Comparison of ENCODE assay signal across 31 cellular contexts in genomic region chr3:150811984-150812383, GRCh38.
"Had no signal": no experiment of that assay in that cellular context is flagged by ENCODE, and none has a peak within 500 bp of the region (broad histone marks: within the 10 kb centered on the region; RNA-seq: fewer than 3 reads in every experiment).

No MANE protein-coding gene starts in this region.

- H3K27ac ChIP-seq: adrenal gland, body of pancreas, esophagus squamous epithelium, gastroesophageal sphincter, heart right ventricle, VCaP had no signal

- H3K27me3 ChIP-seq: adrenal gland, body of pancreas had no signal

- H3K36me3 Mint-ChIP-seq: activated CD4-positive, alpha-beta memory T cell treated with anti-CD3 and anti-CD28 coated beads for 36 hours; activated CD8-positive, alpha-beta memory T cell treated with anti-CD3 and anti-CD28 coated beads, Interleukin-2, amount 10 ng/mL, durations not matched to agents 7 days and 5 days; activated naive CD4-positive, alpha-beta T cell treated with anti-CD3 and anti-CD28 coated beads, Interleukin-2, amount 50 U/mL, for 24 hours; activated naive CD8-positive, alpha-beta T cell treated with anti-CD3 and anti-CD28 coated beads for 36 hours had no signal

- H3K4me1 Mint-ChIP-seq: activated CD8-positive, alpha-beta memory T cell treated with anti-CD3 and anti-CD28 coated beads, Interleukin-2, amount 10 ng/mL, durations not matched to agents 7 days and 5 days; activated naive CD4-positive, alpha-beta T cell treated with anti-CD3 and anti-CD28 coated beads, Interleukin-2, amount 50 U/mL, for 24 hours; activated naive CD8-positive, alpha-beta T cell treated with anti-CD3 and anti-CD28 coated beads for 36 hours; activated naive CD8-positive, alpha-beta T cell treated with anti-CD3 and anti-CD28 coated beads, Interleukin-2, amount 50 U/mL, for 24 hours had no signal

- H3K4me3 ChIP-seq: adrenal gland, body of pancreas, esophagus squamous epithelium, gastroesophageal sphincter, heart right ventricle had no signal

- H3K27ac Mint-ChIP-seq: activated CD4-positive, alpha-beta memory T cell treated with anti-CD3 and anti-CD28 coated beads for 36 hours; activated CD8-positive, alpha-beta memory T cell treated with anti-CD3 and anti-CD28 coated beads, Interleukin-2, amount 10 ng/mL, durations not matched to agents 7 days and 5 days; activated CD8-positive, alpha-beta T cell treated with anti-CD3 and anti-CD28 coated beads, Interleukin-2, amount 10 ng/mL, durations not matched to agents 7 days and 5 days; activated naive CD4-positive, alpha-beta T cell treated with anti-CD3 and anti-CD28 coated beads for 36 hours; activated naive CD4-positive, alpha-beta T cell treated with anti-CD3 and anti-CD28 coated beads, Interleukin-2, amount 50 U/mL, for 24 hours; activated naive CD8-positive, alpha-beta T cell treated with anti-CD3 and anti-CD28 coated beads for 36 hours; activated naive CD8-positive, alpha-beta T cell treated with anti-CD3 and anti-CD28 coated beads, Interleukin-2, amount 50 U/mL, for 24 hours; activated T-helper 1 cell treated with anti-CD3 and anti-CD28 coated beads, Interleukin-12 subunit alpha, Interleukin-12 subunit beta, Interleukin-2, Interleukin-4 antibody, amounts not matched to agents 30 ng/mL and 10 ng/mL and 1 ng/mL, durations not matched to agents 14 hours and 24 hours and 36 hours; activated T-helper 2 cell treated with anti-CD3 and anti-CD28 coated beads, Interferon-gamma antibody, Interleukin-2, Interleukin-4, amounts not matched to agents 10 μg/mL and 5 μg/mL and 100 μg/mL, durations not matched to agents 14 hours and 24 hours and 36 hours; effector memory CD8-positive, alpha-beta T cell; WTC11 had no signal

- H3K9me3 ChIP-seq: adrenal gland, body of pancreas, esophagus squamous epithelium, gastroesophageal sphincter had no signal

- H3K4me3 Mint-ChIP-seq: activated CD4-positive, alpha-beta memory T cell treated with anti-CD3 and anti-CD28 coated beads for 36 hours; activated CD8-positive, alpha-beta memory T cell treated with anti-CD3 and anti-CD28 coated beads, Interleukin-2, amount 10 ng/mL, durations not matched to agents 7 days and 5 days; activated CD8-positive, alpha-beta T cell treated with anti-CD3 and anti-CD28 coated beads, Interleukin-2, amount 10 ng/mL, durations not matched to agents 7 days and 5 days; activated naive CD4-positive, alpha-beta T cell treated with anti-CD3 and anti-CD28 coated beads for 36 hours; activated naive CD4-positive, alpha-beta T cell treated with anti-CD3 and anti-CD28 coated beads, Interleukin-2, amount 50 U/mL, for 24 hours; activated naive CD8-positive, alpha-beta T cell treated with anti-CD3 and anti-CD28 coated beads for 36 hours; activated naive CD8-positive, alpha-beta T cell treated with anti-CD3 and anti-CD28 coated beads, Interleukin-2, amount 50 U/mL, for 24 hours; activated T-helper 1 cell treated with anti-CD3 and anti-CD28 coated beads, Interleukin-12 subunit alpha, Interleukin-12 subunit beta, Interleukin-2, Interleukin-4 antibody, amounts not matched to agents 30 ng/mL and 10 ng/mL and 1 ng/mL, durations not matched to agents 14 hours and 24 hours and 36 hours; effector memory CD8-positive, alpha-beta T cell; WTC11 had no signal

- H3K9me3 Mint-ChIP-seq: activated CD4-positive, alpha-beta memory T cell treated with anti-CD3 and anti-CD28 coated beads for 36 hours; activated naive CD4-positive, alpha-beta T cell treated with anti-CD3 and anti-CD28 coated beads for 36 hours; activated naive CD4-positive, alpha-beta T cell treated with anti-CD3 and anti-CD28 coated beads, Interleukin-2, amount 50 U/mL, for 24 hours; activated naive CD8-positive, alpha-beta T cell treated with anti-CD3 and anti-CD28 coated beads for 36 hours; activated naive CD8-positive, alpha-beta T cell treated with anti-CD3 and anti-CD28 coated beads, Interleukin-2, amount 50 U/mL, for 24 hours; activated T-helper 1 cell treated with anti-CD3 and anti-CD28 coated beads, Interleukin-12 subunit alpha, Interleukin-12 subunit beta, Interleukin-2, Interleukin-4 antibody, amounts not matched to agents 30 ng/mL and 10 ng/mL and 1 ng/mL, durations not matched to agents 14 hours and 24 hours and 36 hours; activated T-helper 2 cell treated with anti-CD3 and anti-CD28 coated beads, Interferon-gamma antibody, Interleukin-2, Interleukin-4, amounts not matched to agents 10 μg/mL and 5 μg/mL and 100 μg/mL, durations not matched to agents 14 hours and 24 hours and 36 hours; effector memory CD8-positive, alpha-beta T cell had no signal

- DNase-seq: activated CD4-positive, alpha-beta memory T cell treated with anti-CD3 and anti-CD28 coated beads for 36 hours; activated CD4-positive, alpha-beta T cell treated with anti-CD3 and anti-CD28 coated beads for 1 hour; activated CD4-positive, alpha-beta T cell treated with anti-CD3 and anti-CD28 coated beads for 4 hours; activated CD8-positive, alpha-beta memory T cell treated with anti-CD3 and anti-CD28 coated beads, Interleukin-2, amount 10 ng/mL, durations not matched to agents 7 days and 5 days; activated CD8-positive, alpha-beta memory T cell treated with anti-CD3 and anti-CD28 coated beads, Interleukin-2, amount 50 U/mL, for 4 hours; activated CD8-positive, alpha-beta T cell treated with anti-CD3 and anti-CD28 coated beads, Interleukin-2, amount 10 ng/mL, durations not matched to agents 7 days and 5 days; activated effector memory CD4-positive, alpha-beta T cell treated with anti-CD3 and anti-CD28 coated beads, Interleukin-2, amount 50 U/mL, for 16 hours; activated naive CD4-positive, alpha-beta T cell treated with anti-CD3 and anti-CD28 coated beads for 36 hours; activated naive CD8-positive, alpha-beta T cell treated with anti-CD3 and anti-CD28 coated beads for 36 hours; activated naive CD8-positive, alpha-beta T cell treated with anti-CD3 and anti-CD28 coated beads, Interleukin-2, amount 50 U/mL, for 24 hours; activated T-cell treated with anti-CD3 and anti-CD28 coated beads, Interleukin-2, amount 50 U/mL, for 1 hour; activated T-cell treated with anti-CD3 and anti-CD28 coated beads, Interleukin-2, amount 50 U/mL, for 48 hours; adrenal gland; amygdala; aorta; body of pancreas; caudate nucleus; cortex of kidney; dermis blood vessel endothelial cell; effector CD4-positive, alpha-beta T cell; effector memory CD8-positive, alpha-beta T cell; esophagus squamous epithelium; foreskin melanocyte; heart right ventricle; T-helper 2 cell had no signal

- H3K36me3 ChIP-seq: adrenal gland, esophagus squamous epithelium, gastroesophageal sphincter, heart right ventricle had no signal

- ATAC-seq: activated CD8-positive, alpha-beta memory T cell treated with anti-CD3 and anti-CD28 coated beads, Interleukin-2, amount 10 ng/mL, durations not matched to agents 7 days and 5 days; activated CD8-positive, alpha-beta T cell treated with anti-CD3 and anti-CD28 coated beads, Interleukin-2, amount 10 ng/mL, durations not matched to agents 7 days and 5 days; activated naive CD8-positive, alpha-beta T cell treated with anti-CD3 and anti-CD28 coated beads, Interleukin-2, amount 50 U/mL, for 24 hours; body of pancreas; effector memory CD8-positive, alpha-beta T cell; gastroesophageal sphincter; heart right ventricle; WTC11 had no signal

- H3K4me1 ChIP-seq: adrenal gland, body of pancreas, esophagus squamous epithelium, gastroesophageal sphincter, heart right ventricle had no signal
